In the genomic region with DNA sequence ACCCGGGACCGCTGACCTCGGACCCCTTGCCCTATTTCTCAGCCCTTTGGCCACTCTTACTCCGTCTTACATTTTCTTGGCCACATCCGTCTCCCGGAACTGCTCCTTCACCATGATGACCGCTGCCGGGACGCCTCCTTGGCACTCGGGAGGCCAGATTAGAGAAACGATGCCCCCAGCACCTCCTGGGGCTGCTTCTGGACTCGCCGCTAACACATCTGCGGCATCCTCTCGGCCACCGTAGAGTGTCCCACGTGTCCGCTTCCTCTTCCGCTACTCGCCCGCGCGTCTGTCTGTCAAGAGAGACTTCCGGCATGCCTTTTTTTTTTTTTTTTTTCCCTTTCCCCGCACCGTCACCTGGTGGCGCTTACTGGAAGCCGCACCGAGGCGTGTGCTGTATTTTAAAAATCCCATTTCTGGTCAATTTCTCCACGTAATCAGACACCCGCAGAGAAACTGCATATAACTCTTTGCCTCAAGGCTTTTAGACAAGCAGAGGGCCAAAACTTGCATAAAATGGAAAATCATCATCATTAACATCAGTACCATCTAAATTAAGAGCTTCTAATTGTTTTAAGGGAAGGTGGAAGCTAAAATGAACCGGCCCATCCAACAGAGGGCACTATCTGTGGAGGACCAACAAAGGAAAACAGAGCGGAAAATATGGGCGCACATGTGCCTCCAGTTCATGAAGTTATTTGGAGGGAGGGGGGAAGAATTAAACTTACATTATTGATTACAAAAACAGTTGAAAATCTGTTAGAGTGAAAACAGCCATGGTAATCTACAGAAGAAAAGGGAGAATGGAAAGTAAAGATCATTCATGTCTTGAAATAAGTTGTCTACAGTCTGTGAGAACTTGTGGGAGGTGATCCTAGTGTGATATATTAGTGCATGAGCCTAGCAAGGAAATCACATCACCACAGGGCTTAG, we compare ENCODE assay signal across 8 cellular contexts. TPM values are rescaled to one million over a fixed set of nuclear protein-coding genes. Genes with fewer than 3 reads are reported as not detected.
DNase-seq lines count a peak whose midpoint lies in the region; ATAC-seq and TF ChIP-seq lines count a peak whose summit lies in the region.

POLR3A (minus strand) TSS at position 222 of the 933 bp plus-strand sequence; CDS start at position 114, 108 bp downstream.

- peak within 1 kb of the TSS; percentile 99 for H3K4me3 Mint-ChIP-seq in activated T-helper 1 cell treated with anti-CD3 and anti-CD28 coated beads, Interleukin-12 subunit alpha, Interleukin-12 subunit beta, Interleukin-2, Interleukin-4 antibody, amounts not matched to agents 30 ng/mL and 10 ng/mL and 1 ng/mL, durations not matched to agents 14 hours and 24 hours and 36 hours
- peak within 1 kb of the TSS; percentile 96 to 100 (median 99) for H3K4me3 Mint-ChIP-seq in naive thymus-derived CD8-positive, alpha-beta T cell

- H3K36me3 Mint-ChIP-seq in activated T-helper 1 cell treated with anti-CD3 and anti-CD28 coated beads, Interleukin-12 subunit alpha, Interleukin-12 subunit beta, Interleukin-2, Interleukin-4 antibody, amounts not matched to agents 30 ng/mL and 10 ng/mL and 1 ng/mL, durations not matched to agents 14 hours and 24 hours and 36 hours (ENCODE audit: low read depth) = peaks cover 30% of the 10 kb centered on the region
- H3K36me3 Mint-ChIP-seq in naive thymus-derived CD8-positive, alpha-beta T cell = peaks cover 4 to 26% (median 11%) of the 10 kb centered on the region in 3 donors

- H3K27me3 Mint-ChIP-seq in activated T-helper 1 cell treated with anti-CD3 and anti-CD28 coated beads, Interleukin-12 subunit alpha, Interleukin-12 subunit beta, Interleukin-2, Interleukin-4 antibody, amounts not matched to agents 30 ng/mL and 10 ng/mL and 1 ng/mL, durations not matched to agents 14 hours and 24 hours and 36 hours (ENCODE audit: insufficient read depth) = no peaks in the 10 kb centered on the region
- peaks cover 0 to 4% (median 0%) of the 10 kb centered on the region in 5 donors for H3K27me3 Mint-ChIP-seq in naive thymus-derived CD8-positive, alpha-beta T cell

- H3K27ac Mint-ChIP-seq in activated T-helper 1 cell treated with anti-CD3 and anti-CD28 coated beads, Interleukin-12 subunit alpha, Interleukin-12 subunit beta, Interleukin-2, Interleukin-4 antibody, amounts not matched to agents 30 ng/mL and 10 ng/mL and 1 ng/mL, durations not matched to agents 14 hours and 24 hours and 36 hours = peak within 1 kb of the TSS; percentile 91
- peak within 1 kb of the TSS; percentile 93 to 99 (median 97) for H3K27ac Mint-ChIP-seq in naive thymus-derived CD8-positive, alpha-beta T cell

- peaks cover 4% of the 10 kb centered on the region for H4K20me1 ChIP-seq in DOHH2 (ENCODE audit: control insufficient read depth, insufficient read depth, low read depth, low read length)
- peaks cover 21% of the 10 kb centered on the region for H4K20me1 ChIP-seq in Karpas-422 (ENCODE audit: insufficient read depth, low read depth, low read length)
- H4K20me1 ChIP-seq in fibroblast of lung (ENCODE audit: control insufficient read depth, extremely low read depth, insufficient read depth, low read length) = no peaks in the 10 kb centered on the region

- peaks cover 7% of the 10 kb centered on the region for H3F3A ChIP-seq in DOHH2 (ENCODE audit: control insufficient read depth, insufficient read depth)

- intact Hi-C loops in activated T-helper 1 cell treated with anti-CD3 and anti-CD28 coated beads, Interleukin-12 subunit alpha, Interleukin-12 subunit beta, Interleukin-2, Interleukin-4 antibody, amounts not matched to agents 30 ng/mL and 10 ng/mL and 1 ng/mL, durations not matched to agents 14 hours and 24 hours and 36 hours (cut with micrococcal nuclease) = loop anchor here (1.0 to 5.0 kb wide), 9 partner anchors 102 to 1418 kb away; partner anchors contain the start of genes DLG5, ZCCHC24 and ZMIZ1

- H3K4me2 ChIP-seq in DOHH2 (ENCODE audit: low read length) (peak within 1 kb of the TSS; percentile 86), Karpas-422 (ENCODE audit: low read depth, low read length, poor library complexity, severe bottlenecking) (peak within 1 kb of the TSS; percentile 90), fibroblast of lung (ENCODE audit: extremely low read depth, insufficient read depth, low read length) (peak within 1 kb of the TSS; percentile 86)

- H3K9ac ChIP-seq in Karpas-422 (ENCODE audit: low read length) = peak within 1 kb of the TSS; percentile 98
- H3K9ac ChIP-seq in fibroblast of lung (ENCODE audit: insufficient read depth, low read length) = peak within 1 kb of the TSS; percentile 88

- H3K9me3 ChIP-seq in DOHH2 (ENCODE audit: control insufficient read depth, insufficient read depth, low read length) = no peaks in the 10 kb centered on the region
- no peaks in the 10 kb centered on the region for H3K9me3 ChIP-seq in Karpas-422 (ENCODE audit: low read length)
- no peaks in the 10 kb centered on the region for H3K9me3 ChIP-seq in fibroblast of lung (ENCODE audit: control insufficient read depth, insufficient read depth, low read depth, low read length)

- peak; percentile 99 for DNase-seq in Karpas-422
- peak; percentile 96 for DNase-seq in RKO (ENCODE audit: low spot score)
- DNase-seq in activated T-helper 1 cell treated with anti-CD3 and anti-CD28 coated beads, Interleukin-12 subunit alpha, Interleukin-12 subunit beta, Interleukin-2, Interleukin-4 antibody, amounts not matched to agents 30 ng/mL and 10 ng/mL and 1 ng/mL, durations not matched to agents 14 hours and 24 hours and 36 hours (ENCODE audit: low spot score) = peak; percentile 89
- DNase-seq in fibroblast of lung (ENCODE audit: low read depth in 2 of 2) = peak; percentile 99
- peak; percentile 85 to 97 (median 92) for DNase-seq in naive thymus-derived CD8-positive, alpha-beta T cell
- DNase-seq in stimulated activated naive CD4-positive, alpha-beta T cell (lab: John Stamatoyannopoulos, UW) = peak; percentile 84 to 93 (median 88)

- H2AFZ ChIP-seq in Karpas-422 (ENCODE audit: low read length) = peak within 1 kb of the TSS; percentile 99
- peak within 1 kb of the TSS; percentile 96 for H2AFZ ChIP-seq in fibroblast of lung (ENCODE audit: low read length)

- peak; percentile 99 for TF ChIP-seq CTCF in DOHH2 (IDR thresholded peaks at IDR 0.05; ENCODE audit: low read depth, low read length, poor library complexity, severe bottlenecking)
- TF ChIP-seq CTCF in fibroblast of lung (conservative IDR thresholded peaks at IDR 0.05 in 1 of 2, IDR thresholded peaks at IDR 0.05 in 1 of 2; ENCODE audit: low read depth in 1 of 2, low read length in 2 of 2) = peak; percentile 45 to 67

- H3K79me2 ChIP-seq in DOHH2 (ENCODE audit: control insufficient read depth, low read length) = peaks cover 43% of the 10 kb centered on the region
- peaks cover 43% of the 10 kb centered on the region for H3K79me2 ChIP-seq in Karpas-422 (ENCODE audit: low read length)
- H3K79me2 ChIP-seq in fibroblast of lung (ENCODE audit: control insufficient read depth, insufficient read depth, low read length) = peaks cover 36% of the 10 kb centered on the region

- H3K27me3 ChIP-seq in DOHH2 (ENCODE audit: control insufficient read depth, low read length) = no peaks in the 10 kb centered on the region
- H3K27me3 ChIP-seq in Karpas-422 (ENCODE audit: low read length) = no peaks in the 10 kb centered on the region
- no peaks in the 10 kb centered on the region for H3K27me3 ChIP-seq in fibroblast of lung (ENCODE audit: control insufficient read depth, insufficient read depth, low read length)

- H3K9me2 ChIP-seq in DOHH2 (replicated peaks; ENCODE audit: control insufficient read depth, low read length) = no peaks in the 10 kb centered on the region
- no peaks in the 10 kb centered on the region for H3K9me2 ChIP-seq in Karpas-422 (replicated peaks; ENCODE audit: insufficient read depth, low read length)

- H3K27ac ChIP-seq in DOHH2 (ENCODE audit: low read depth, low read length) = peak within 1 kb of the TSS; percentile 70
- peak within 1 kb of the TSS; percentile 80 for H3K27ac ChIP-seq in Karpas-422 (ENCODE audit: low read length)
- peak within 1 kb of the TSS; percentile 92 for H3K27ac ChIP-seq in fibroblast of lung (ENCODE audit: insufficient read depth, low read length)

- H3K9me3 Mint-ChIP-seq in activated T-helper 1 cell treated with anti-CD3 and anti-CD28 coated beads, Interleukin-12 subunit alpha, Interleukin-12 subunit beta, Interleukin-2, Interleukin-4 antibody, amounts not matched to agents 30 ng/mL and 10 ng/mL and 1 ng/mL, durations not matched to agents 14 hours and 24 hours and 36 hours = no peaks in the 10 kb centered on the region
- H3K9me3 Mint-ChIP-seq in naive thymus-derived CD8-positive, alpha-beta T cell = peaks cover 0 to 4% (median 0%) of the 10 kb centered on the region in 9 donors

- H3K36me3 ChIP-seq in DOHH2 (ENCODE audit: control insufficient read depth, low read length) = peaks cover 44% of the 10 kb centered on the region
- H3K36me3 ChIP-seq in Karpas-422 (ENCODE audit: insufficient read depth, low read length) = peaks cover 18% of the 10 kb centered on the region
- H3K36me3 ChIP-seq in fibroblast of lung (ENCODE audit: control insufficient read depth, insufficient read depth, low read length) = peaks cover 4% of the 10 kb centered on the region

- POLR2A ChIA-PET in naive thymus-derived CD8-positive, alpha-beta T cell (lab: Charles Lee) = interaction anchor here (0.7 to 1.0 kb wide), 2 partner anchors 273 to 1108 kb away, joined by 4 to 6 read pairs; no protein-coding TSS in a partner anchor

- H3K4me1 ChIP-seq in DOHH2 (ENCODE audit: control insufficient read depth, low read length) = peaks cover 18% of the 10 kb centered on the region
- H3K4me1 ChIP-seq in Karpas-422 (ENCODE audit: low read length) = peaks cover 30% of the 10 kb centered on the region
- peaks cover 15% of the 10 kb centered on the region for H3K4me1 ChIP-seq in fibroblast of lung (ENCODE audit: control insufficient read depth, extremely low read depth, insufficient read depth, low read length)

- ATAC-seq in GM21786 (IDR thresholded peaks at IDR 0.05; ENCODE audit: unreplicated experiment) = peak; percentile 63
- ATAC-seq in naive thymus-derived CD8-positive, alpha-beta T cell = peak; percentile 62 to 65

- H3K4me1 Mint-ChIP-seq in activated T-helper 1 cell treated with anti-CD3 and anti-CD28 coated beads, Interleukin-12 subunit alpha, Interleukin-12 subunit beta, Interleukin-2, Interleukin-4 antibody, amounts not matched to agents 30 ng/mL and 10 ng/mL and 1 ng/mL, durations not matched to agents 14 hours and 24 hours and 36 hours (ENCODE audit: low read depth) = peaks cover 29% of the 10 kb centered on the region
- H3K4me1 Mint-ChIP-seq in naive thymus-derived CD8-positive, alpha-beta T cell = peaks cover 25 to 48% (median 40%) of the 10 kb centered on the region in 4 donors

- H3K4me3 ChIP-seq in DOHH2 (ENCODE audit: low read length) (peak within 1 kb of the TSS; percentile 86), Karpas-422 (ENCODE audit: low read length) (peak within 1 kb of the TSS; percentile 95), fibroblast of lung (replicated peaks in 1 of 4; ENCODE audit: control extremely low read depth in 1 of 4, insufficient read depth in 1 of 4, low read depth in 3 of 4, low read length in 4 of 4) (peak within 1 kb of the TSS; percentile 83 to 98 (median 88))

RNA-seq across cellular contexts. Expression of gene POLR3A, which starts in this region (rescaled TPM):
- 17.7 and 25.5 TPM in 2 replicates for total RNA-seq in Karpas-422 (2014; rRNA removed; shearing (Covaris generic); ENCODE audit: low replicate concordance)
- 29.5 and 30.8 TPM in 2 replicates for total RNA-seq in activated T-helper 1 cell treated with anti-CD3 and anti-CD28 coated beads, Interleukin-12 subunit alpha, Interleukin-12 subunit beta, Interleukin-2, Interleukin-4 antibody, amounts not matched to agents 30 ng/mL and 10 ng/mL and 1 ng/mL, durations not matched to agents 14 hours and 24 hours and 36 hours
- 14.1 and 16.8 TPM in 2 replicates for total RNA-seq in fibroblast of lung
- 11.6 and 17.1 TPM in 2 replicates for polyA plus RNA-seq in fibroblast of lung
- polyA plus RNA-seq in fibroblast of lung (2012) = 9.4 and 12.2 TPM in 2 replicates
- polyA minus RNA-seq in fibroblast of lung (ENCODE audit: low replicate concordance) = 15.7 and 16.1 TPM in 2 replicates
- 10 to 100 TPM; 17.9 to 18.1 TPM for total RNA-seq in naive thymus-derived CD8-positive, alpha-beta T cell
- 10 to 100 TPM in 1 of 3 donors, 1 to 10 TPM in 2; 7.3 to 10.3 (median 7.6) TPM for polyA plus RNA-seq in naive thymus-derived CD8-positive, alpha-beta T cell

Comparison
In these comparisons a context has a peak if more than half of its experiments do, and no peak if none do; other contexts are left out.
1. Peak in every context shown above with its lines: DNase-seq, ATAC-seq, H3K4me3 ChIP-seq and H3K27ac ChIP-seq.